In the genomic region with DNA sequence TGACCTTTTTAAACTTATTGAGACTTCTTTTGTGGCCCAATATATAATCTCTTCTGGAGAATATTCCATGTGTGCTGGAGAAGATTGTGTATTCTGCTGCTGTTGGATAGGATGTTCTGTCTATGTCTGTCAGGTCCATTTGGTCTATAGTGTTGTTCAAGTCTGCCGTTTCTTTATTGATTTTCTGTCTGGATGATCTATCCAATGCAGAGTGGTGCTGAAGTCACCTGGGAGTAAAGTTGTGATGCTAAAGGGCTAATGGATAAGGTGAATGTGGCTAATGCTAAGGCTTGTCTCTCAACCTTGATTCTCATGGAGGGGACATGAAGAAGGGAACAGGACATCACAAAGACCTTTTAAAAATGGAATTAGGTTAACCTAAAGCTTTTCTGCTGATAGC, we compare ENCODE assay signal across 25 cellular contexts.
"Had no signal": no experiment of that assay in that cellular context is flagged by ENCODE, and none has a peak within 500 bp of the region (broad histone marks: within the 10 kb centered on the region; RNA-seq: fewer than 3 reads in every experiment).

No MANE protein-coding gene starts in this region.

- H3K4me3 Mint-ChIP-seq: memory B cell; naive thymus-derived CD4-positive, alpha-beta T cell; natural killer cell treated with Interleukin-12 subunit alpha and Interleukin-12 subunit beta and Interleukin-15 and Interleukin-18, amount 100 ng/mL, for 72 hours; stimulated activated effector memory CD8-positive, alpha-beta T cell treated with anti-CD3 and anti-CD28 coated beads, Interleukin-12 subunit alpha, Interleukin-12 subunit beta, amount 100 ng/mL, for 72 hours; stimulated activated naive CD8-positive, alpha-beta T cell treated with anti-CD3 and anti-CD28 coated beads, Interleukin-15, Interleukin-2, amounts not matched to agents 100 ng/mL and 50 ng/mL, for 24 hours had no signal

- H3K27me3 ChIP-seq: hepatocyte, ovary, sigmoid colon, suprapubic skin, tibial artery, upper lobe of right lung had no signal

- H3K4me3 ChIP-seq: hepatocyte, left ventricle myocardium inferior, mucosa of descending colon, ovary, prostate gland, sigmoid colon, spleen, suprapubic skin, thoracic aorta, tibial artery, upper lobe of right lung had no signal

- H3K36me3 Mint-ChIP-seq: natural killer cell treated with Interleukin-12 subunit alpha and Interleukin-12 subunit beta and Interleukin-15 and Interleukin-18, amount 100 ng/mL, for 72 hours; stimulated activated effector memory CD8-positive, alpha-beta T cell treated with anti-CD3 and anti-CD28 coated beads, Interleukin-12 subunit alpha, Interleukin-12 subunit beta, amount 100 ng/mL, for 72 hours had no signal

- DNase-seq: islet precursor cell; left ventricle myocardium inferior; midbrain; mucosa of descending colon; naive thymus-derived CD4-positive, alpha-beta T cell; ovary; retina; right cardiac atrium; sigmoid colon; small intestine; spleen; stimulated activated CD4-positive, alpha-beta T cell treated with anti-CD3 and anti-CD28 coated beads, Interleukin-4, amount 100 ng/mL, for 24 hours; stimulated activated naive CD4-positive, alpha-beta T cell; tibial artery; trophoblast cell; upper lobe of right lung had no signal

- H3K79me2 ChIP-seq: hepatocyte had no signal

- H3K27ac Mint-ChIP-seq: memory B cell; naive thymus-derived CD4-positive, alpha-beta T cell; natural killer cell treated with Interleukin-12 subunit alpha and Interleukin-12 subunit beta and Interleukin-15 and Interleukin-18, amount 100 ng/mL, for 72 hours; stimulated activated effector memory CD8-positive, alpha-beta T cell treated with anti-CD3 and anti-CD28 coated beads, Interleukin-12 subunit alpha, Interleukin-12 subunit beta, amount 100 ng/mL, for 72 hours; stimulated activated naive CD8-positive, alpha-beta T cell treated with anti-CD3 and anti-CD28 coated beads, Interleukin-15, Interleukin-2, amounts not matched to agents 100 ng/mL and 50 ng/mL, for 24 hours had no signal

- H3K9me3 Mint-ChIP-seq: memory B cell; natural killer cell treated with Interleukin-12 subunit alpha and Interleukin-12 subunit beta and Interleukin-15 and Interleukin-18, amount 100 ng/mL, for 72 hours; stimulated activated effector memory CD8-positive, alpha-beta T cell treated with anti-CD3 and anti-CD28 coated beads, Interleukin-12 subunit alpha, Interleukin-12 subunit beta, amount 100 ng/mL, for 72 hours; stimulated activated naive CD8-positive, alpha-beta T cell treated with anti-CD3 and anti-CD28 coated beads, Interleukin-15, Interleukin-2, amounts not matched to agents 100 ng/mL and 50 ng/mL, for 24 hours had no signal

- H3K27me3 Mint-ChIP-seq: memory B cell had no signal

- H3K4me1 ChIP-seq: left ventricle myocardium inferior, prostate gland, sigmoid colon, spleen, suprapubic skin, tibial artery, upper lobe of right lung had no signal

- FAIRE-seq: small intestine, urothelium cell line had no signal

- H3K36me3 ChIP-seq: left ventricle myocardium inferior, ovary, prostate gland, sigmoid colon, spleen, suprapubic skin, thoracic aorta, tibial artery, upper lobe of right lung had no signal

- H3K4me1 Mint-ChIP-seq: stimulated activated effector memory CD8-positive, alpha-beta T cell treated with anti-CD3 and anti-CD28 coated beads, Interleukin-12 subunit alpha, Interleukin-12 subunit beta, amount 100 ng/mL, for 72 hours had no signal

- ATAC-seq: mucosa of descending colon; naive thymus-derived CD4-positive, alpha-beta T cell; natural killer cell treated with Interleukin-12 subunit alpha and Interleukin-12 subunit beta and Interleukin-15 and Interleukin-18, amount 100 ng/mL, for 72 hours; right cardiac atrium; stimulated activated effector memory CD8-positive, alpha-beta T cell treated with anti-CD3 and anti-CD28 coated beads, Interleukin-12 subunit alpha, Interleukin-12 subunit beta, amount 100 ng/mL, for 72 hours; upper lobe of right lung had no signal

- H3K9me3 ChIP-seq: left ventricle myocardium inferior, mucosa of descending colon, ovary, prostate gland, sigmoid colon, spleen, suprapubic skin, thoracic aorta, tibial artery, upper lobe of right lung had no signal

- H2AFZ ChIP-seq: hepatocyte had no signal

- H3K4me2 ChIP-seq: hepatocyte had no signal

- H3K27ac ChIP-seq: hepatocyte, left ventricle myocardium inferior, ovary, prostate gland, sigmoid colon, spleen, suprapubic skin, thoracic aorta, tibial artery, upper lobe of right lung had no signal
